In the genomic region with DNA sequence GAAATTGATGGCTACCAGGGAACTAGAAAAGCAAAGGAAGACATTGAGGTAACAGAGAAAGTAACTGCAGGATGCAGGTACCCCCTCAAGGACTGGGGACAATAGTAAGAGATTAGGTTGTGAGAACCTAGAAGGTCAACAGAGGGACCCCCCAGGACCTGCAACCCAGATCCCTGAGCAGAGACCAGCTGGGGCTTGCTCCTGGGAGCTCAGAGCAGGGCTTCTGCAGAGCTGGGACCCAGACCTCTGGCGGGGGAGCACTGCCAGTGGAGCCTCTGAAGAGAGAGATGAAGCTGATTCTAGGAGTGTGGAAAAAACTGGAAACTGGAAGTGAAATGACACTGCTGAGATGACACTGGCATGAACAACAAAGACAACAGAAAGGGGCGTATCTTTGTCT, we compare ENCODE assay signal across 9 cellular contexts. TPM values are rescaled to one million over a fixed set of nuclear protein-coding genes. Genes with fewer than 3 reads are reported as not detected.
"Had no signal": no experiment of that assay in that cellular context is flagged by ENCODE, and none has a peak within 500 bp of the region (broad histone marks: within the 10 kb centered on the region; RNA-seq: fewer than 3 reads in every experiment).

No MANE protein-coding gene starts in this region.

- ATAC-seq: K562 had no signal

- H3K27ac Mint-ChIP-seq: HFFc6 had no signal

- H3K4me3 Mint-ChIP-seq: HFFc6 had no signal

- DNase-seq: GM23248, GOT3, H7, HCEC 1CT, HFFc6, IMR-90 had no signal

- H3K27ac ChIP-seq: GM23248 had no signal

- H3K9me3 Mint-ChIP-seq: HFFc6 had no signal

- H3K4me3 ChIP-seq: GM23248, K562 had no signal

RNA-seq across cellular contexts. Expression of gene MORN5, which starts 17.2 kb away (rescaled TPM):
- total RNA-seq: GM23248, H4, H7, HFFc6, HT-29, IMR-90, K562 had no signal

RNA-seq across cellular contexts. Expression of gene LHX6, which starts 51.8 kb away (rescaled TPM):
- total RNA-seq: GM23248, HFFc6, HT-29 had no signal
